5 cellular contexts compared by ENCODE assay signal in genomic region chr10:79838441-79838840, GRCh38. TPM values are rescaled to one million over a fixed set of nuclear protein-coding genes. Genes with fewer than 3 reads are reported as not detected.
"Had no signal": no experiment of that assay in that cellular context is flagged by ENCODE, and none has a peak within 500 bp of the region (broad histone marks: within the 10 kb centered on the region; RNA-seq: fewer than 3 reads in every experiment).

No MANE protein-coding gene starts in this region.

RNA-seq across cellular contexts. Expression of gene NUTM2E, which starts 11.9 kb away (rescaled TPM):
- total RNA-seq: HT-29, HT1080, IMR-90 had no signal
- polyA plus RNA-seq: HepG2, IgD-negative memory B cell, IMR-90 had no signal
